In the genomic region with DNA sequence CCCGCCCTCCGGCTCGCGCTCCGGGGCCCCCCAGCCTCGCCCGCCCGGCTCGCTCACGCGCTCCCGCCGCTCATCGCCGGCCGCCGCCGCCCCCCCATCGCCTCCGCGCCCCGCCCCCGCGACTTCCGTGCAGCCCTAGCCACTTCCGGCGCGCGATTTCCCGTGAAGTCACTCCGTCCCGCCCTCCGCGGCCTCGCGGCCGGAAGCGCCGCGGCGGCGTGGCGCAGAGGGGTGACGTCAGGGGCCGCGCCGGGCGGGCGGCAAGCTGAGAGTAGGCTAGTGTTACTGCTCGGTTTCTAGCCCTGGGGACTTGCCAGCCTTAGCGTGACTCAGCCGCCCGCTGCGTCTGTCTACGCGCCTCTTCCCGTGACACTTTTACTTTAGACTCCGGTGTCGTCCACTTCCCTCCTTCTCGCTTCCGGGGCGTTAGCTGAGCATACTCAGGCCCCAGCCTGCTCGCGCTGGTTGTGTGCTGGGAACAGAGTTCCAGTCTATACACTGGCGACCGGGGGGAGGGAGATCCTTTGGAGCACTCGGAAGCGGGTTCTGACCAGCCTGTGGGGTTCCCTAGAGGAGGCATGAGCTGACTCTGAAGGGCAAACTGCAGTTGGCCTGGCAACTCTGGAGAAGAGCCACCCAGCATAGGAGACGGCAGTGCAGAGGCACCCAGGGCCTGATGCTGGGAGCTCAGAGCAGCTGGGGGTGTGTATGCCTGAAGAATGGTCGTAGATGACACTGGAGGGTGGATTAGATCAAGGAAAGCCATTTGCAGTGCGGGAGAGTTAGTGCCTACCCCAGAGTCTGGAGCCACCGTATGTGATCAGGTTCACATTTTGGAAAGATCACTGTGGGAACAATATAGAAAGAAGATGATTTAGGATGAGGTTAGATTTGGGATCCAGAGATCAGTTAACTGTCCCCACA, we compare ENCODE assay signal across 8 cellular contexts. TPM values are rescaled to one million over a fixed set of nuclear protein-coding genes. Genes with fewer than 3 reads are reported as not detected.
DNase-seq lines count a peak whose midpoint lies in the region; ATAC-seq, FAIRE-seq and TF ChIP-seq lines count a peak whose summit lies in the region.

A gene (minus strand): TSS at position 137 of the 924 bp plus-strand sequence. CDS start 182 bp downstream, outside the sequence.

- peak within 1 kb of the TSS; percentile 47 for H4K91ac ChIP-seq in H1 (replicated peaks; ENCODE audit: insufficient read length, low read length)
- H4K91ac ChIP-seq in mesenchymal stem cell (ENCODE audit: low read length) = peak within 1 kb of the TSS; percentile 97

- H4K20me1 ChIP-seq in H1 (replicated peaks in 1 of 2; ENCODE audit: control insufficient read depth in 1 of 2, insufficient read depth in 2 of 2, low read length in 2 of 2) = peaks cover 2 to 11% of the 10 kb centered on the region in 2 experiments

- H3K4me1 ChIP-seq in Caco-2 = peaks cover 26% of the 10 kb centered on the region
- peaks cover 1 to 11% (median 5%) of the 10 kb centered on the region in 4 experiments; a peak in 5 of 7 replicates for H3K4me1 ChIP-seq in H1 (replicated peaks in 1 of 4; ENCODE audit: control insufficient read depth in 3 of 4, insufficient read depth in 4 of 4, low read length in 3 of 4)
- H3K4me1 ChIP-seq in mesenchymal stem cell (ENCODE audit: control insufficient read depth, insufficient read depth, low read depth, low read length) = peaks cover 6% of the 10 kb centered on the region

- H3K36me3 ChIP-seq in Caco-2 (ENCODE audit: control insufficient read depth, insufficient read depth, low read length) (no peaks in the 10 kb centered on the region), H1 (ENCODE audit: control insufficient read depth in 2 of 4, insufficient read depth in 4 of 4, low read length in 3 of 4) (peaks cover 0 to 16% (median 0%) of the 10 kb centered on the region in 4 experiments; a peak in 3 of 8 replicates), mesenchymal stem cell (ENCODE audit: control insufficient read depth in 1 of 2, insufficient read depth in 2 of 2, low read depth in 1 of 2, low read length in 2 of 2) (peaks cover 0 to 23% of the 10 kb centered on the region in 2 experiments)

- FAIRE-seq in H1 (lab: Jason Lieb, UNC) = no peak

- no peak; a peak in 1 of 4 replicates for TF ChIP-seq RAD21 in H1 (IDR thresholded peaks at IDR 0.05 in 1 of 2, conservative IDR thresholded peaks at IDR 0.05 in 1 of 2; ENCODE audit: low read depth in 2 of 2, low read length in 2 of 2)

- H4K5ac ChIP-seq in H1 (ENCODE audit: insufficient read length, low read depth, low read length) = peak within 1 kb of the TSS; percentile 41

- no peak within 1 kb of the TSS for H2BK20ac ChIP-seq in H1 (ENCODE audit: low read length)

- H3K36me3 Mint-ChIP-seq in Caco-2 (ENCODE audit: insufficient read depth, unreplicated experiment) = peaks cover 29% of the 10 kb centered on the region

- H3K79me1 ChIP-seq in H1 (ENCODE audit: low read depth, low read length) = peaks cover 9% of the 10 kb centered on the region; the same call in 1 of the 2 replicates
- H3K79me1 ChIP-seq in mesenchymal stem cell (replicated peaks; ENCODE audit: low read length, poor library complexity, severe bottlenecking) = peaks cover 3% of the 10 kb centered on the region

- H2BK120ac ChIP-seq in H1 (replicated peaks; ENCODE audit: low read depth, low read length) (no peak within 1 kb of the TSS), mesenchymal stem cell (ENCODE audit: low read depth, low read length) (peak within 1 kb of the TSS; percentile 82)

- H3K18ac ChIP-seq in H1 (ENCODE audit: extremely low read depth, low read length) (peak within 1 kb of the TSS; percentile 26; the same call in 1 of the 2 replicates), mesenchymal stem cell (ENCODE audit: low read depth in 1 of 2, low read length in 2 of 2) (peak within 1 kb of the TSS; percentile 98)

- peaks cover 15 to 40% of the 10 kb centered on the region in 2 experiments for H3K79me2 ChIP-seq in H1 (ENCODE audit: control insufficient read depth in 1 of 2, insufficient read depth in 2 of 2, low read length in 2 of 2)

- TF ChIP-seq POLR2A in H1 (IDR thresholded peaks at IDR 0.05; ENCODE audit: control extremely low read depth in 1 of 2, low read depth in 2 of 2, low read length in 2 of 2) = peak; percentile 87

- no peaks in the 10 kb centered on the region for H3K27me3 ChIP-seq in Caco-2 (replicated peaks; ENCODE audit: control insufficient read depth, insufficient read depth, low read length)
- no peaks in the 10 kb centered on the region for H3K27me3 ChIP-seq in H1 (replicated peaks in 1 of 4; ENCODE audit: control insufficient read depth in 3 of 4, extremely low read depth in 1 of 4, insufficient read depth in 3 of 4, low read length in 3 of 4)
- no peaks in the 10 kb centered on the region for H3K27me3 ChIP-seq in mesenchymal stem cell (ENCODE audit: control insufficient read depth in 1 of 2, insufficient read depth in 1 of 2, low read length in 2 of 2)

- POLR2A ChIA-PET in Caco-2 (lab: Charles Lee) = interaction anchor here (0.6 to 1.4 kb wide), 10 partner anchors 11 to 279 kb away, joined by 3 to 10 read pairs (median 3); a partner anchor contains a TSS
- POLR2A ChIA-PET in H1 (lab: Charles Lee; ENCODE audit: partially characterized antibody) = interaction anchor here (0.8 to 3.4 kb wide), 19 partner anchors 9 to 308 kb away, joined by 3 to 53 read pairs (median 4); a partner anchor contains a TSS

- H2AFZ ChIP-seq in H1 (ENCODE audit: low read length) = peak within 1 kb of the TSS; percentile 80; the same call in 1 of the 2 replicates
- H2AFZ ChIP-seq in mesenchymal stem cell (ENCODE audit: low read depth, low read length) = peak within 1 kb of the TSS; percentile 94

- peak within 1 kb of the TSS; percentile 96 for H3K4me3 Mint-ChIP-seq in Caco-2 (ENCODE audit: unreplicated experiment)

- peak within 1 kb of the TSS; percentile 13 for H3K4ac ChIP-seq in H1 (replicated peaks; ENCODE audit: insufficient read length, low read depth, low read length)
- peak within 1 kb of the TSS; percentile 97 to 99 for H3K4ac ChIP-seq in mesenchymal stem cell (ENCODE audit: low read depth in 1 of 2, low read length in 2 of 2)

- peak within 1 kb of the TSS; percentile 100 for H3K27ac Mint-ChIP-seq in Caco-2 (ENCODE audit: unreplicated experiment)

- H3K9me3 Mint-ChIP-seq in Caco-2 (ENCODE audit: unreplicated experiment) = no peaks in the 10 kb centered on the region

- TF ChIP-seq EP300 in H1 (IDR thresholded peaks at IDR 0.05; ENCODE audit: borderline replicate concordance in 1 of 2, low read depth in 2 of 2, low read length in 2 of 2) = peak in 1 of 2 experiments; percentile 75; a peak in 1 of 3 replicates

- CTCF ChIA-PET in Caco-2 (lab: Charles Lee) (interaction anchor here (0.7 to 2.1 kb wide), 4 partner anchors 37 to 251 kb away, joined by 3 to 13 read pairs (median 4); a partner anchor contains a TSS), H1 (lab: Charles Lee; ENCODE audit: partially characterized antibody) (interaction anchor here (1.0 to 1.4 kb wide), 4 partner anchors 27 to 116 kb away, joined by 3 to 5 read pairs (median 3); no protein-coding TSS in a partner anchor)

- H3K14ac ChIP-seq in H1 (ENCODE audit: insufficient read length) = no peak within 1 kb of the TSS
- H3K14ac ChIP-seq in mesenchymal stem cell (ENCODE audit: low read length in 2 of 2) = peak within 1 kb of the TSS; percentile 96 to 99

- peak; percentile 92 to 95 for DNase-seq in Caco-2
- DNase-seq in HUDEP-2 (lab: John Stamatoyannopoulos, UW; ENCODE audit: unreplicated experiment in 76 of 76) = peak in 75 of 76 experiments; percentile 32 to 94 (median 88)
- peak; percentile 91 for DNase-seq in NOMO-1 treated with dmso at 0.1 percent for 144 hours (lab: John Stamatoyannopoulos, UW; ENCODE audit: unreplicated experiment)
- DNase-seq in activated CD8-positive, alpha-beta memory T cell treated with anti-CD3 and anti-CD28 coated beads for 48 hours (ENCODE audit: low read depth in 2 of 3, low spot score in 2 of 3) = peak; percentile 94 to 98 (median 97)
- DNase-seq in H1 (ENCODE audit: low read depth in 1 of 2, low spot score in 2 of 2) = peak; percentile 70 to 94
- peak; percentile 99 for DNase-seq in mesenchymal stem cell
- DNase-seq in stimulated activated CD8-positive, alpha-beta memory T cell treated with anti-CD3 and anti-CD28 coated beads, Interleukin-12 subunit alpha, Interleukin-12 subunit beta, amount 100 ng/mL, for 24 hours (ENCODE audit: extremely low read depth) = peak; percentile 91

- intact Hi-C loops in Caco-2 (cut with micrococcal nuclease; ENCODE audit: unreplicated experiment) = loop anchor here (1.0 to 10.0 kb wide), 4 partner anchors 28 to 99 kb away; a partner anchor contains a TSS

- peak within 1 kb of the TSS; percentile 35 for H3K56ac ChIP-seq in H1 (replicated peaks; ENCODE audit: insufficient read length, low read depth, low read length)

- H3K27ac ChIP-seq in H1 (ENCODE audit: low read depth, low read length) (peak within 1 kb of the TSS; percentile 92), mesenchymal stem cell (ENCODE audit: low read length, poor library complexity, severe bottlenecking) (peak within 1 kb of the TSS; percentile 99)

- H3K4me3 ChIP-seq in Caco-2 (ENCODE audit: low read depth, low read length) (peak within 1 kb of the TSS; percentile 78), H1 (ENCODE audit: extremely low read depth in 1 of 4, insufficient read depth in 2 of 4, low read depth in 3 of 4, low read length in 4 of 4) (peak within 1 kb of the TSS; percentile 67 to 94 (median 86)), mesenchymal stem cell (ENCODE audit: insufficient read depth in 1 of 2, low read depth in 1 of 2, low read length in 2 of 2) (peak within 1 kb of the TSS; percentile 83 to 87)

- H3K27me3 Mint-ChIP-seq in Caco-2 (ENCODE audit: insufficient read depth, unreplicated experiment) = no peaks in the 10 kb centered on the region

- H2AK5ac ChIP-seq in H1 (ENCODE audit: low read depth, low read length) (no peak within 1 kb of the TSS), mesenchymal stem cell (ENCODE audit: low read length, severe bottlenecking) (peak within 1 kb of the TSS; percentile 40)

- no peak within 1 kb of the TSS for H3K23ac ChIP-seq in H1 (ENCODE audit: insufficient read length)
- peak within 1 kb of the TSS; percentile 67 to 96 for H3K23ac ChIP-seq in mesenchymal stem cell (ENCODE audit: low read length in 2 of 2)

- H2BK12ac ChIP-seq in H1 (ENCODE audit: low read depth, low read length) (peak within 1 kb of the TSS; percentile 23; the same call in 1 of the 2 replicates), mesenchymal stem cell (ENCODE audit: low read length in 2 of 2) (peak within 1 kb of the TSS; percentile 28 to 88)

- peaks cover 5% of the 10 kb centered on the region; the same call in 1 of the 2 replicates for H3K23me2 ChIP-seq in H1 (ENCODE audit: low read depth, low read length)

- no peak within 1 kb of the TSS for H2BK15ac ChIP-seq in H1 (ENCODE audit: low read length)
- H2BK15ac ChIP-seq in mesenchymal stem cell (ENCODE audit: low read depth, poor library complexity, severe bottlenecking) = peak within 1 kb of the TSS; percentile 95

- no peak for TF ChIP-seq CTCF in Caco-2 (IDR thresholded peaks at IDR 0.05; ENCODE audit: insufficient read depth in 1 of 2, low read depth in 1 of 2, low read length in 1 of 2, severe bottlenecking in 1 of 2, unreplicated experiment in 1 of 2)
- TF ChIP-seq CTCF in H1 (IDR thresholded peaks at IDR 0.05; ENCODE audit: control extremely low read depth in 1 of 3, insufficient read depth in 1 of 3, low read depth in 1 of 3, low read length in 3 of 3) = no peak

- H3K9me3 ChIP-seq in Caco-2 = no peaks in the 10 kb centered on the region
- H3K9me3 ChIP-seq in H1 (ENCODE audit: insufficient read depth in 2 of 2, low read depth in 1 of 2, low read length in 1 of 2) = no peaks in the 10 kb centered on the region
- no peaks in the 10 kb centered on the region for H3K9me3 ChIP-seq in mesenchymal stem cell (ENCODE audit: control insufficient read depth, low read length)

- BruUV-seq in Caco-2 (replicated peaks; lab: Mats Ljungman, UMichigan) = TSS peak; percentile 83

- H4K8ac ChIP-seq in H1 (ENCODE audit: extremely low read depth, insufficient read depth, low read length) (peak within 1 kb of the TSS; percentile 97), mesenchymal stem cell (ENCODE audit: low read length) (peak within 1 kb of the TSS; percentile 98)

- H3K4me2 ChIP-seq in H1 (ENCODE audit: insufficient read depth in 1 of 2, low read depth in 2 of 2, low read length in 2 of 2) (peak within 1 kb of the TSS; percentile 91 to 98), mesenchymal stem cell (ENCODE audit: low read length, poor library complexity, severe bottlenecking) (peak within 1 kb of the TSS; percentile 98)

- peak within 1 kb of the TSS; percentile 90 to 95 (median 92) for H3K9ac ChIP-seq in H1 (replicated peaks in 1 of 4; ENCODE audit: extremely low read depth in 1 of 4, low read depth in 3 of 4, low read length in 3 of 4)
- peak within 1 kb of the TSS; percentile 97 for H3K9ac ChIP-seq in mesenchymal stem cell (ENCODE audit: low read length)

- H2BK5ac ChIP-seq in H1 (ENCODE audit: low read depth, low read length) (peak within 1 kb of the TSS; percentile 95), mesenchymal stem cell (ENCODE audit: low read depth, low read length, poor library complexity, severe bottlenecking) (peak within 1 kb of the TSS; percentile 86)

- ATAC-seq in GM21390 (IDR thresholded peaks at IDR 0.05; ENCODE audit: unreplicated experiment) = peak; percentile 79

- peaks cover 17% of the 10 kb centered on the region for H3K4me1 Mint-ChIP-seq in Caco-2 (ENCODE audit: low read depth, unreplicated experiment)

- WGBS in H1 (ENCODE audit: extremely low coverage in 1 of 2, insufficient coverage in 1 of 2, insufficient read length in 1 of 2, insufficient replicate concordance in 2 of 2, low coverage in 1 of 2, low lambda C conversion rate in 2 of 2, missing lambda C conversion rate in 1 of 2), 2 experiments = 4% methylated on average over 41 of the region's 72 CpGs; no CpG with 5 or more reads in 1 of the 2 experiments
- 2% methylated on average over 65 of the region's 72 CpGs for WGBS in mesenchymal stem cell

RNA-seq across cellular contexts. Expression of the gene that starts here (rescaled TPM):
- 25.1 and 26.3 TPM in 2 replicates for total RNA-seq in Caco-2 (2022)
- 21.9 and 22.7 TPM in 2 replicates for total RNA-seq in H1 (2021; fragmentation: NEBNext Ultra II Directional; extraction: Animal tissue kit (Norgen Biotek cat#: 25700))
- 3.0 and 3.3 TPM in 2 replicates for polyA plus RNA-seq in H1 (2011; rRNA removed)
- 4.7 TPM for polyA plus RNA-seq in H1 (2011; cell fraction: cytosol; rRNA removed)
- 3.6 TPM for polyA plus RNA-seq in H1 (2011; cell fraction: nucleus; rRNA removed)
- polyA plus RNA-seq in H1 (2012, experiment 1 of 2) = 7.5 to 15.5 TPM (median 9.9 TPM) in 4 replicates
- 1.5 TPM for polyA plus RNA-seq in H1 (2012, experiment 2 of 2)
- polyA plus RNA-seq in H1 (2013, experiment 1 of 2) = 11.2 TPM
- 10.1 TPM for polyA plus RNA-seq in H1 (2013, experiment 2 of 2)
- 4.8 and 6.3 TPM in 2 replicates for polyA minus RNA-seq in H1 (2011; rRNA and poly(A)+ RNA removed)
- polyA minus RNA-seq in H1 (2011; cell fraction: cytosol; rRNA and poly(A)+ RNA removed) = 8.9 TPM
- 11.1 TPM for polyA minus RNA-seq in H1 (2011; cell fraction: nucleus; rRNA and poly(A)+ RNA removed)
- 9.6 TPM for polyA plus RNA-seq in mesenchymal stem cell (2013, experiment 1 of 2)
- 9.6 TPM for polyA plus RNA-seq in mesenchymal stem cell (2013, experiment 2 of 2)

Comparison
In these comparisons a context has a peak if more than half of its experiments do, and no peak if none do; other contexts are left out.
1. Peak in every context shown above with its lines: DNase-seq, ATAC-seq, H3K4me3 ChIP-seq and H3K27ac ChIP-seq.